ENCODE assay signal across 9 cellular contexts in the genomic region with DNA sequence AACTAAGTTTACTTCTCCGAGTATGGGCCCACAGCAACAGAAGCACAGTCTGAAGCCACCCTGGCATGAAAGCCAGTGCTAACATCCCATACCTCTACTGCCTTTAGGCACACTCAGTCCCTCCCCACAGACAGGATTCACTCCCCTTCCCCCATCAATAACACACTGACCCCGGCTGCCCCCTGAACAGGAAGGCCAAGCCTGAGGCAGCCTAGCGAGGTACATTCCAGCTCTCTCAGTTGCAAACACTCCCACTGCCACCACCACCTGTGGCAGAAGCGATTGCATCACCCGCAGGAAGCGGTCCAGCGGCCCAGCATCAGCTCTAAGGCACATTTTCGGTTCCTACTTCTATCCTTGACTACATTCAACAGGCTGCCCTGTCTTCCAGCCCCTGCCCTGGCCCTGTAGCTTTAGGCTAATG. TPM values are rescaled to one million over a fixed set of nuclear protein-coding genes. Genes with fewer than 3 reads are reported as not detected.
DNase-seq lines count a peak whose midpoint lies in the region.
"Had no signal": no experiment of that assay in that cellular context is flagged by ENCODE, and none has a peak within 500 bp of the region (broad histone marks: within the 10 kb centered on the region; RNA-seq: fewer than 3 reads in every experiment).

No MANE protein-coding gene starts in this region.

- H3K27ac Mint-ChIP-seq in activated T-helper 1 cell treated with anti-CD3 and anti-CD28 coated beads, Interleukin-12 subunit alpha, Interleukin-12 subunit beta, Interleukin-2, Interleukin-4 antibody, amounts not matched to agents 30 ng/mL and 10 ng/mL and 1 ng/mL, durations not matched to agents 14 hours and 24 hours and 36 hours, result peak overlapping the region; percentile 81

- H3K27me3 Mint-ChIP-seq in activated T-helper 1 cell treated with anti-CD3 and anti-CD28 coated beads, Interleukin-12 subunit alpha, Interleukin-12 subunit beta, Interleukin-2, Interleukin-4 antibody, amounts not matched to agents 30 ng/mL and 10 ng/mL and 1 ng/mL, durations not matched to agents 14 hours and 24 hours and 36 hours (ENCODE audit: insufficient read depth), result peaks cover 15% of the 10 kb centered on the region

- peak; percentile 84 for DNase-seq in NK-92 treated with Interleukin-12 subunit alpha and Interleukin-12 subunit beta, amount 100 ng/mL, for 24 hours (lab: John Stamatoyannopoulos, UW)
- DNase-seq in NK-92 (lab: John Stamatoyannopoulos, UW; ENCODE audit: unreplicated experiment), result no peak
- peak; percentile 63 for DNase-seq in H7
- DNase-seq in Kasumi-1 (lab: John Stamatoyannopoulos, UW), result peak; percentile 25 to 26
- DNase-seq in activated T-helper 1 cell treated with anti-CD3 and anti-CD28 coated beads, Interleukin-12 subunit alpha, Interleukin-12 subunit beta, Interleukin-2, Interleukin-4 antibody, amounts not matched to agents 30 ng/mL and 10 ng/mL and 1 ng/mL, durations not matched to agents 14 hours and 24 hours and 36 hours (ENCODE audit: low spot score), result peak; percentile 61
- peak; percentile 17 for DNase-seq in midbrain (lab: John Stamatoyannopoulos, UW)
- no peak for DNase-seq in HT-29 (ENCODE audit: low spot score)
- DNase-seq in NCI-H146 (lab: John Stamatoyannopoulos, UW), result no peak

- H3K9me3 Mint-ChIP-seq in activated T-helper 1 cell treated with anti-CD3 and anti-CD28 coated beads, Interleukin-12 subunit alpha, Interleukin-12 subunit beta, Interleukin-2, Interleukin-4 antibody, amounts not matched to agents 30 ng/mL and 10 ng/mL and 1 ng/mL, durations not matched to agents 14 hours and 24 hours and 36 hours, result no peaks in the 10 kb centered on the region

- peaks cover 22% of the 10 kb centered on the region for H3K4me1 Mint-ChIP-seq in activated T-helper 1 cell treated with anti-CD3 and anti-CD28 coated beads, Interleukin-12 subunit alpha, Interleukin-12 subunit beta, Interleukin-2, Interleukin-4 antibody, amounts not matched to agents 30 ng/mL and 10 ng/mL and 1 ng/mL, durations not matched to agents 14 hours and 24 hours and 36 hours (ENCODE audit: low read depth)

- H3K4me3 Mint-ChIP-seq in activated T-helper 1 cell treated with anti-CD3 and anti-CD28 coated beads, Interleukin-12 subunit alpha, Interleukin-12 subunit beta, Interleukin-2, Interleukin-4 antibody, amounts not matched to agents 30 ng/mL and 10 ng/mL and 1 ng/mL, durations not matched to agents 14 hours and 24 hours and 36 hours, result peak overlapping the region; percentile 45

- no peaks in the 10 kb centered on the region for H3K36me3 ChIP-seq in H7 (replicated peaks; ENCODE audit: control insufficient read depth, insufficient read depth, low read length)
- H3K36me3 ChIP-seq: thoracic aorta had no signal

- intact Hi-C loops in activated T-helper 1 cell treated with anti-CD3 and anti-CD28 coated beads, Interleukin-12 subunit alpha, Interleukin-12 subunit beta, Interleukin-2, Interleukin-4 antibody, amounts not matched to agents 30 ng/mL and 10 ng/mL and 1 ng/mL, durations not matched to agents 14 hours and 24 hours and 36 hours (cut with micrococcal nuclease), result no loop called here

- no peak overlapping the region for H3K4me3 ChIP-seq in H7 (ENCODE audit: insufficient read depth, low read depth, low read length)
- H3K4me3 ChIP-seq: thoracic aorta had no signal

- H3K27me3 ChIP-seq in H7 (ENCODE audit: control insufficient read depth, insufficient read depth, low read length), result no peaks in the 10 kb centered on the region

- H3K36me3 Mint-ChIP-seq in activated T-helper 1 cell treated with anti-CD3 and anti-CD28 coated beads, Interleukin-12 subunit alpha, Interleukin-12 subunit beta, Interleukin-2, Interleukin-4 antibody, amounts not matched to agents 30 ng/mL and 10 ng/mL and 1 ng/mL, durations not matched to agents 14 hours and 24 hours and 36 hours (ENCODE audit: low read depth), result peaks cover 2% of the 10 kb centered on the region

RNA-seq across cellular contexts. Expression of a gene that starts 7.0 kb away (rescaled TPM):
- total RNA-seq in H7 (2014; rRNA removed; shearing (Covaris generic)), result 11.9 and 12.4 TPM in 2 replicates
- total RNA-seq in activated T-helper 1 cell treated with anti-CD3 and anti-CD28 coated beads, Interleukin-12 subunit alpha, Interleukin-12 subunit beta, Interleukin-2, Interleukin-4 antibody, amounts not matched to agents 30 ng/mL and 10 ng/mL and 1 ng/mL, durations not matched to agents 14 hours and 24 hours and 36 hours, result 10.1 and 16.5 TPM in 2 replicates
- 11.6 and 15.4 TPM in 2 replicates for total RNA-seq in HT-29 (2014; rRNA removed; shearing (Covaris generic))

RNA-seq across cellular contexts. Expression of a gene that starts 45.2 kb away (rescaled TPM):
- 87.4 and 126 TPM in 2 replicates for total RNA-seq in H7 (2014; rRNA removed; shearing (Covaris generic))
- 71.0 and 76.1 TPM in 2 replicates for total RNA-seq in activated T-helper 1 cell treated with anti-CD3 and anti-CD28 coated beads, Interleukin-12 subunit alpha, Interleukin-12 subunit beta, Interleukin-2, Interleukin-4 antibody, amounts not matched to agents 30 ng/mL and 10 ng/mL and 1 ng/mL, durations not matched to agents 14 hours and 24 hours and 36 hours
- 39.8 and 40.1 TPM in 2 replicates for total RNA-seq in HT-29 (2014; rRNA removed; shearing (Covaris generic))

Comparison
In these comparisons a context has a peak if more than half of its experiments do, and no peak if none do; other contexts are left out.
1. DNase-seq: peak in NK-92 treated with Interleukin-12 subunit alpha and Interleukin-12 subunit beta, amount 100 ng/mL, for 24 hours (single experiment), H7 (single experiment), Kasumi-1 (2 of 2), activated T-helper 1 cell treated with anti-CD3 and anti-CD28 coated beads, Interleukin-12 subunit alpha, Interleukin-12 subunit beta, Interleukin-2, Interleukin-4 antibody, amounts not matched to agents 30 ng/mL and 10 ng/mL and 1 ng/mL, durations not matched to agents 14 hours and 24 hours and 36 hours (single experiment) and midbrain (single experiment); none in NK-92 (single experiment), HT-29 (single experiment) and NCI-H146 (single experiment).